ENCODE assay signal across 34 cellular contexts in genomic region chr13:39556856-39557255, GRCh38.
"Had no signal": no experiment of that assay in that cellular context is flagged by ENCODE, and none has a peak within 500 bp of the region (broad histone marks: within the 10 kb centered on the region; RNA-seq: fewer than 3 reads in every experiment).

No MANE protein-coding gene starts in this region.

- H3K9me3 ChIP-seq: MG63 had no signal

- DNase-seq: Karpas-422, Kasumi-1, KBM-7, KG1, MG63, MM.1S, MV-4-11, NCI-H1048, NCI-H1092, NCI-H1092 treated with DMSO at 0.1 percent for 48 hours, NCI-H1105, NCI-H1105 treated with DMSO at 0.1 percent for 48 hours, NCI-H1417, NCI-H1417 treated with DMSO at 0.1 percent for 48 hours, NCI-H1436, NCI-H1436 treated with DMSO at 0.1 percent for 48 hours, NCI-H146, NCI-H1694, NCI-H1694 treated with DMSO at 0.1 percent for 48 hours, NCI-H187, NCI-H187 treated with DMSO at 0.1 percent for 48 hours, NCI-H1930, NCI-H2029, NCI-H2029 treated with DMSO at 0.1 percent for 48 hours, NCI-H2081, NCI-H2081 treated with DMSO at 0.1 percent for 48 hours, NCI-H2107, NCI-H2171, NCI-H2227 treated with DMSO at 0.1 percent for 48 hours, NCI-H226, NCI-H345, NCI-H446, NCI-H446 treated with DMSO at 0.1 percent for 48 hours had no signal

- H3K27ac ChIP-seq: KMS-11 had no signal

- H3K4me3 ChIP-seq: MG63 had no signal

- H3K4me2 ChIP-seq: KMS-11 had no signal

- H3K27me3 ChIP-seq: MG63 had no signal

- H3K9ac ChIP-seq: KMS-11 had no signal
